In the genomic region with DNA sequence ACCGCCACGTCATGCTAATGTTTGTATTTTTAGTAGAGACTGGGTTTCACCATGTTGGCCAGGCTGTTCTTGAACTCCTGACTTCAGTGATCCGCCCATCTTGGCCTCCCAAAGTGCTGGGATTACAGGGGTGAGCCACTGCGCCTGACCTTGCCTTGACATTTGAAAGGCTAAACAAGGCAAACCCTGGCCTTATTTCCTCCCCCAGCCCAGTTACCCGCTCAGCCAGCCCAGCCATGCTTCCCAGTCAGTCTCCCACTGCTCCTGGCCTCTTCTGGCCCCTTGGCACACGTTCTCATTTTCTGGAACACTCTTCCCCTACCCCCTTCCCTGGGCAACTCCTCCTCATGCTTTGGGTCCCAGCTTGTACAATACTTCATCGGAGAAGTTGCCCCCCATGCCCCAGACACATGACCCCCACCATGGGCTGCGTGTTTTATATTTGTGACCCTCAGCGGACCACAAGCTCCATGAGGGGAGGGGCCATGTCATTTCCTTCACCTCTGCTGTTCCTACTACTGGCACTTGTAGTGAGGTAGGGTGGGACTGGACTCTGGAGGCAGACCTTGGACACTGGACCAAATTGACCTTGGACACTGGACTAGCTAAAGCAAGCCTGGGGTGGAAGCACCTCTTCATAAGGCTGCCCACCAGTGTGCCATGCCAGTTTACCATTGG, we compare ENCODE assay signal across 20 cellular contexts.
A peak's percentile ranks its signal among the peaks of the same experiment; 100 is the strongest.
DNase-seq lines count a peak whose midpoint lies in the region; ATAC-seq and TF ChIP-seq lines count a peak whose summit lies in the region.
"Had no signal": no experiment of that assay in that cellular context is flagged by ENCODE, and none has a peak within 500 bp of the region (broad histone marks: within the 10 kb centered on the region; RNA-seq: fewer than 3 reads in every experiment).

No MANE protein-coding gene starts in this region.

- no peak overlapping the region for H3K14ac ChIP-seq in mesenchymal stem cell (ENCODE audit: low read length in 2 of 2)

- ATAC-seq in activated T-helper 17 cell treated with anti-CD3 and anti-CD28 coated beads, Interleukin-2, amount 50 U/mL, for 72 hours (replicated peaks) = no peak
- no peak for ATAC-seq in stimulated activated memory B cell treated with anti-CD40 and anti-IgM and Interleukin-4, amounts not matched to agents 10 μg/mL and 1 μg/mL and 100 μg/mL, for 72 hours
- no peak for ATAC-seq in WTC11
- ATAC-seq: activated naive CD8-positive, alpha-beta T cell treated with anti-CD3 and anti-CD28 coated beads, Interleukin-2, amount 50 U/mL, for 24 hours; body of pancreas; naive thymus-derived CD4-positive, alpha-beta T cell; Right ventricle myocardium inferior had no signal

- H3K9me3 ChIP-seq in mesenchymal stem cell (ENCODE audit: control insufficient read depth, low read length) = no peaks in the 10 kb centered on the region
- H3K9me3 ChIP-seq: body of pancreas had no signal

- H4K8ac ChIP-seq in mesenchymal stem cell (ENCODE audit: low read length) = no peak overlapping the region

- no peak overlapping the region for H3K27ac ChIP-seq in mesenchymal stem cell (ENCODE audit: low read length, poor library complexity, severe bottlenecking)
- H3K27ac ChIP-seq: body of pancreas had no signal

- no peak overlapping the region for H3K4me3 ChIP-seq in mesenchymal stem cell (ENCODE audit: insufficient read depth in 1 of 2, low read depth in 1 of 2, low read length in 2 of 2)
- H3K4me3 ChIP-seq: body of pancreas had no signal

- no peak for DNase-seq in activated CD4-positive, alpha-beta T cell treated with anti-CD3 and anti-CD28 coated beads, Interleukin-2, amount 10 ng/mL, durations not matched to agents 7 days and 5 days
- no peak for DNase-seq in activated CD4-positive, alpha-beta T cell treated with anti-CD3 and anti-CD28 coated beads for 48 hours
- DNase-seq in mesenchymal stem cell = no peak
- DNase-seq in NCI-H524 treated with DMSO at 0.1 percent for 48 hours (lab: John Stamatoyannopoulos, UW) = no peak
- no peak for DNase-seq in NCI-H2196 (lab: John Stamatoyannopoulos, UW; ENCODE audit: unreplicated experiment)
- DNase-seq in WTC11 (ENCODE audit: low spot score) = no peak
- DNase-seq: activated naive CD8-positive, alpha-beta T cell treated with anti-CD3 and anti-CD28 coated beads, Interleukin-2, amount 50 U/mL, for 24 hours; body of pancreas; foreskin fibroblast; GDM1; naive thymus-derived CD4-positive, alpha-beta T cell; NCI-H1092 treated with DMSO at 0.1 percent for 48 hours; NCI-H187 treated with DMSO at 0.1 percent for 48 hours; NCI-H2227 treated with DMSO at 0.1 percent for 48 hours; stimulated activated CD8-positive, alpha-beta memory T cell treated with anti-CD3 and anti-CD28 coated beads, Interleukin-4, amount 100 ng/mL, for 48 hours; substantia nigra had no signal

- H3K4me1 Mint-ChIP-seq in activated CD4-positive, alpha-beta T cell treated with anti-CD3 and anti-CD28 coated beads, Interleukin-2, amount 10 ng/mL, durations not matched to agents 7 days and 5 days = peaks cover 38% of the 10 kb centered on the region
- H3K4me1 Mint-ChIP-seq in activated T-helper 17 cell treated with anti-CD3 and anti-CD28 coated beads, Interleukin-2, amount 50 U/mL, for 72 hours = peaks cover 20% of the 10 kb centered on the region
- peaks cover 49% of the 10 kb centered on the region for H3K4me1 Mint-ChIP-seq in stimulated activated memory B cell treated with anti-CD40 and anti-IgM and Interleukin-4, amounts not matched to agents 10 μg/mL and 1 μg/mL and 100 μg/mL, for 72 hours
- peaks cover 31% of the 10 kb centered on the region for H3K4me1 Mint-ChIP-seq in WTC11

- no peak for TF ChIP-seq CTCF in WTC11 (IDR thresholded peaks at IDR 0.05)

- H3K27ac Mint-ChIP-seq in activated CD4-positive, alpha-beta T cell treated with anti-CD3 and anti-CD28 coated beads, Interleukin-2, amount 10 ng/mL, durations not matched to agents 7 days and 5 days = peak overlapping the region; percentile 70
- peak overlapping the region; percentile 17 for H3K27ac Mint-ChIP-seq in activated T-helper 17 cell treated with anti-CD3 and anti-CD28 coated beads, Interleukin-2, amount 50 U/mL, for 72 hours
- peak overlapping the region; percentile 65 for H3K27ac Mint-ChIP-seq in stimulated activated memory B cell treated with anti-CD40 and anti-IgM and Interleukin-4, amounts not matched to agents 10 μg/mL and 1 μg/mL and 100 μg/mL, for 72 hours
- no peak overlapping the region for H3K27ac Mint-ChIP-seq in WTC11
- H3K27ac Mint-ChIP-seq: activated naive CD8-positive, alpha-beta T cell treated with anti-CD3 and anti-CD28 coated beads, Interleukin-2, amount 50 U/mL, for 24 hours; B cell had no signal

- no peaks in the 10 kb centered on the region for H3K9me3 Mint-ChIP-seq in activated CD4-positive, alpha-beta T cell treated with anti-CD3 and anti-CD28 coated beads, Interleukin-2, amount 10 ng/mL, durations not matched to agents 7 days and 5 days
- H3K9me3 Mint-ChIP-seq in activated T-helper 17 cell treated with anti-CD3 and anti-CD28 coated beads, Interleukin-2, amount 50 U/mL, for 72 hours = no peaks in the 10 kb centered on the region
- no peaks in the 10 kb centered on the region for H3K9me3 Mint-ChIP-seq in stimulated activated memory B cell treated with anti-CD40 and anti-IgM and Interleukin-4, amounts not matched to agents 10 μg/mL and 1 μg/mL and 100 μg/mL, for 72 hours
- peaks cover 5% of the 10 kb centered on the region; the same call in 1 of the 2 replicates for H3K9me3 Mint-ChIP-seq in WTC11
- H3K9me3 Mint-ChIP-seq: activated naive CD8-positive, alpha-beta T cell treated with anti-CD3 and anti-CD28 coated beads, Interleukin-2, amount 50 U/mL, for 24 hours; naive thymus-derived CD4-positive, alpha-beta T cell had no signal

- H2AFZ ChIP-seq in mesenchymal stem cell (ENCODE audit: low read depth, low read length) = no peak overlapping the region

- H3K36me3 ChIP-seq in mesenchymal stem cell (ENCODE audit: control insufficient read depth in 1 of 2, insufficient read depth in 2 of 2, low read depth in 1 of 2, low read length in 2 of 2) = no peaks in the 10 kb centered on the region

- H3K23ac ChIP-seq in mesenchymal stem cell (ENCODE audit: low read length in 2 of 2) = no peak overlapping the region

- H3K27me3 Mint-ChIP-seq in activated CD4-positive, alpha-beta T cell treated with anti-CD3 and anti-CD28 coated beads, Interleukin-2, amount 10 ng/mL, durations not matched to agents 7 days and 5 days = peaks cover 25% of the 10 kb centered on the region
- peaks cover 4% of the 10 kb centered on the region for H3K27me3 Mint-ChIP-seq in activated T-helper 17 cell treated with anti-CD3 and anti-CD28 coated beads, Interleukin-2, amount 50 U/mL, for 72 hours
- H3K27me3 Mint-ChIP-seq in stimulated activated memory B cell treated with anti-CD40 and anti-IgM and Interleukin-4, amounts not matched to agents 10 μg/mL and 1 μg/mL and 100 μg/mL, for 72 hours = peaks cover 50% of the 10 kb centered on the region
- peaks cover 3% of the 10 kb centered on the region; the same call in 1 of the 2 replicates for H3K27me3 Mint-ChIP-seq in WTC11 (ENCODE audit: low read depth)

- H3K4me1 ChIP-seq in mesenchymal stem cell (ENCODE audit: control insufficient read depth, insufficient read depth, low read depth, low read length) = peaks cover 22% of the 10 kb centered on the region
- H3K4me1 ChIP-seq: body of pancreas had no signal

- H3K4me3 Mint-ChIP-seq in activated CD4-positive, alpha-beta T cell treated with anti-CD3 and anti-CD28 coated beads, Interleukin-2, amount 10 ng/mL, durations not matched to agents 7 days and 5 days = no peak overlapping the region
- H3K4me3 Mint-ChIP-seq in activated T-helper 17 cell treated with anti-CD3 and anti-CD28 coated beads, Interleukin-2, amount 50 U/mL, for 72 hours = no peak overlapping the region
- H3K4me3 Mint-ChIP-seq in stimulated activated memory B cell treated with anti-CD40 and anti-IgM and Interleukin-4, amounts not matched to agents 10 μg/mL and 1 μg/mL and 100 μg/mL, for 72 hours = no peak overlapping the region
- H3K4me3 Mint-ChIP-seq in WTC11 = no peak overlapping the region
- H3K4me3 Mint-ChIP-seq: activated naive CD8-positive, alpha-beta T cell treated with anti-CD3 and anti-CD28 coated beads, Interleukin-2, amount 50 U/mL, for 24 hours had no signal

- no peak overlapping the region for H3K18ac ChIP-seq in mesenchymal stem cell (ENCODE audit: low read depth in 1 of 2, low read length in 2 of 2)

- no peak overlapping the region for H3K4me2 ChIP-seq in mesenchymal stem cell (ENCODE audit: low read length, poor library complexity, severe bottlenecking)

- no peak overlapping the region for H3K9ac ChIP-seq in mesenchymal stem cell (ENCODE audit: low read length)

- no peak overlapping the region for H2BK12ac ChIP-seq in mesenchymal stem cell (ENCODE audit: low read length in 2 of 2)

- 89% methylated on average over 9 of the region's 9 CpGs for WGBS in mesenchymal stem cell

- peaks cover 0 to 33% of the 10 kb centered on the region in 2 experiments for H3K27me3 ChIP-seq in mesenchymal stem cell (ENCODE audit: control insufficient read depth in 1 of 2, insufficient read depth in 1 of 2, low read length in 2 of 2)
- H3K27me3 ChIP-seq: body of pancreas had no signal

- peak overlapping the region; percentile 26 for H2BK15ac ChIP-seq in mesenchymal stem cell (ENCODE audit: low read depth, poor library complexity, severe bottlenecking)

- no peak overlapping the region for H4K91ac ChIP-seq in mesenchymal stem cell (ENCODE audit: low read length)

- no peaks in the 10 kb centered on the region for H3K79me1 ChIP-seq in mesenchymal stem cell (replicated peaks; ENCODE audit: low read length, poor library complexity, severe bottlenecking)

- no peaks in the 10 kb centered on the region for H3K36me3 Mint-ChIP-seq in activated CD4-positive, alpha-beta T cell treated with anti-CD3 and anti-CD28 coated beads, Interleukin-2, amount 10 ng/mL, durations not matched to agents 7 days and 5 days (ENCODE audit: low read depth)
- H3K36me3 Mint-ChIP-seq in activated T-helper 17 cell treated with anti-CD3 and anti-CD28 coated beads, Interleukin-2, amount 50 U/mL, for 72 hours (ENCODE audit: low read depth) = no peaks in the 10 kb centered on the region
- H3K36me3 Mint-ChIP-seq in stimulated activated memory B cell treated with anti-CD40 and anti-IgM and Interleukin-4, amounts not matched to agents 10 μg/mL and 1 μg/mL and 100 μg/mL, for 72 hours = no peaks in the 10 kb centered on the region
- no peaks in the 10 kb centered on the region for H3K36me3 Mint-ChIP-seq in WTC11
- H3K36me3 Mint-ChIP-seq: naive thymus-derived CD4-positive, alpha-beta T cell had no signal

- CTCF ChIA-PET in activated CD4-positive, alpha-beta T cell treated with anti-CD3 and anti-CD28 coated beads, Interleukin-2, amount 10 ng/mL, durations not matched to agents 7 days and 5 days (lab: Charles Lee) = interaction anchor here (1.3 to 1.6 kb wide), 3 partner anchors 8 to 98 kb away, joined by 4 to 7 read pairs (median 5); no protein-coding TSS in a partner anchor
- CTCF ChIA-PET in WTC11 (lab: Charles Lee) = interaction anchor here (0.6 kb wide), 1 partner anchor 190 kb away, joined by 3 read pairs; no protein-coding TSS in a partner anchor

- H2BK5ac ChIP-seq in mesenchymal stem cell (ENCODE audit: low read depth, low read length, poor library complexity, severe bottlenecking) = no peak overlapping the region

- no peak overlapping the region for H2AK5ac ChIP-seq in mesenchymal stem cell (ENCODE audit: low read length, severe bottlenecking)

- H3K4ac ChIP-seq in mesenchymal stem cell (ENCODE audit: low read depth in 1 of 2, low read length in 2 of 2) = no peak overlapping the region

- no peak overlapping the region for H2BK120ac ChIP-seq in mesenchymal stem cell (ENCODE audit: low read depth, low read length)

- POLR2A ChIA-PET in activated CD4-positive, alpha-beta T cell treated with anti-CD3 and anti-CD28 coated beads, Interleukin-2, amount 10 ng/mL, durations not matched to agents 7 days and 5 days (lab: Charles Lee) = no interaction called here
- POLR2A ChIA-PET in WTC11 (lab: Charles Lee) = interaction anchor here (1.2 kb wide), 1 partner anchor 10 kb away, joined by 3 read pairs; no protein-coding TSS in a partner anchor
